In genomic region chr2:219386532-219387280, GRCh38 we compare ENCODE assay signal across 8 cellular contexts. TPM values are rescaled to one million over a fixed set of nuclear protein-coding genes. Genes with fewer than 3 reads are reported as not detected.
DNase-seq lines count a peak whose midpoint lies in the region; ATAC-seq, FAIRE-seq and TF ChIP-seq lines count a peak whose summit lies in the region.

No MANE protein-coding gene starts in this region.

- WGBS in gastroesophageal sphincter (ENCODE audit: low coverage in 1 of 2), 2 donors, result 20 to 30% methylated on average over 1 to 2 of the region's 19 CpGs
- WGBS in small intestine, 3 donors, result 30 to 45% (median 35%) methylated on average over 19 of the region's 19 CpGs

- H3K9me3 ChIP-seq in HAP-1 (peaks cover 3% of the 10 kb centered on the region; the same call in 1 of the 2 replicates), gastroesophageal sphincter (no peaks in the 10 kb centered on the region), small intestine (ENCODE audit: control insufficient read depth, low read depth) (no peaks in the 10 kb centered on the region)

- H3K4me1 Mint-ChIP-seq in activated B cell treated with CpG ODN at 0.5 μM for 24 hours, result peaks cover 16% of the 10 kb centered on the region

- no peak for ATAC-seq in activated B cell treated with CpG ODN at 0.5 μM for 24 hours (ENCODE audit: low read depth)
- ATAC-seq in gastroesophageal sphincter, result no peak
- ATAC-seq in GM18502 (IDR thresholded peaks at IDR 0.05; ENCODE audit: poor library complexity, unreplicated experiment), result no peak

- peaks cover 18% of the 10 kb centered on the region for H3K36me3 ChIP-seq in HAP-1 (replicated peaks)
- H3K36me3 ChIP-seq in gastroesophageal sphincter, result peaks cover 0 to 48% of the 10 kb centered on the region in 2 donors
- H3K36me3 ChIP-seq in small intestine (ENCODE audit: control insufficient read depth in 2 of 2, insufficient read depth in 2 of 2, low read length in 2 of 2), result peaks cover 4 to 9% of the 10 kb centered on the region in 2 donors

- TF ChIP-seq CTCF in activated B cell treated with CpG ODN at 0.5 μM for 24 hours (IDR thresholded peaks at IDR 0.05) (no peak), gastroesophageal sphincter (IDR thresholded peaks at IDR 0.05) (no peak), GM20000 (IDR thresholded peaks at IDR 0.05; ENCODE audit: extremely low read depth, missing control alignments) (no peak)

- H3K36me3 Mint-ChIP-seq in activated B cell treated with CpG ODN at 0.5 μM for 24 hours (ENCODE audit: low read depth), result peaks cover 54% of the 10 kb centered on the region

- H3K27ac Mint-ChIP-seq in activated B cell treated with CpG ODN at 0.5 μM for 24 hours, result peak overlapping the region; percentile 93

- H3K27ac ChIP-seq in gastroesophageal sphincter (peak overlapping the region; percentile 80 to 95 (median 94)), small intestine (ENCODE audit: low read depth in 1 of 2, low read length in 1 of 2) (peak overlapping the region; percentile 91 to 97)

- intact Hi-C loops in activated B cell treated with CpG ODN at 0.5 μM for 24 hours (cut with micrococcal nuclease), result loop anchor here (1.0 to 10.0 kb wide), 6 partner anchors 211 to 982 kb away; partner anchors contain the start of genes CNOT9, RNF25, STK11IP and STK36

- H3K27me3 Mint-ChIP-seq in activated B cell treated with CpG ODN at 0.5 μM for 24 hours, result no peaks in the 10 kb centered on the region

- H3K4me3 ChIP-seq in HAP-1, result peak overlapping the region; percentile 92
- H3K4me3 ChIP-seq in gastroesophageal sphincter, result peak overlapping the region; percentile 50 to 83
- H3K4me3 ChIP-seq in small intestine (ENCODE audit: low read depth in 1 of 2, low read length in 2 of 2), result peak overlapping the region; percentile 55 to 70

- in situ Hi-C loops in HAP-1 (cut with MboI; ENCODE audit: low sequenced_read_pairs), result no loop called here

- TF ChIP-seq POLR2A in gastroesophageal sphincter (IDR thresholded peaks at IDR 0.05), result no peak

- peak in 1 of 2 experiments; percentile 22 for DNase-seq in HAP-1 (ENCODE audit: low spot score in 2 of 2)
- no peak for DNase-seq in activated B cell treated with CpG ODN at 0.5 μM for 24 hours
- DNase-seq in small intestine, result no peak
- DNase-seq in hippocampal formation (lab: John Stamatoyannopoulos, UW), result no peak
- no peak for DNase-seq in GM20000 (ENCODE audit: low spot score)
- no peak for DNase-seq in SKM-1 (lab: John Stamatoyannopoulos, UW; ENCODE audit: unreplicated experiment)

- no peak for TF ChIP-seq EP300 in gastroesophageal sphincter (IDR thresholded peaks at IDR 0.05)

- CTCF ChIA-PET in activated B cell treated with CpG ODN at 0.5 μM for 24 hours (lab: Charles Lee), result no interaction called here

- H3K4me3 Mint-ChIP-seq in activated B cell treated with CpG ODN at 0.5 μM for 24 hours, result peak overlapping the region; percentile 95

- POLR2A ChIA-PET in activated B cell treated with CpG ODN at 0.5 μM for 24 hours (lab: Charles Lee), result interaction anchor here (0.7 to 2.6 kb wide), 11 partner anchors 108 to 727 kb away, joined by 3 to 20 read pairs (median 9); partner anchors contain the start of genes ABCB6, BCS1L, CHPF and CNPPD1

- FAIRE-seq in small intestine (lab: Jason Lieb, UNC), result no peak

- H3K27me3 ChIP-seq in HAP-1 (ENCODE audit: low read depth) (no peaks in the 10 kb centered on the region), gastroesophageal sphincter (no peaks in the 10 kb centered on the region), small intestine (ENCODE audit: control insufficient read depth in 2 of 2, insufficient read depth in 2 of 2, low read length in 2 of 2) (no peaks in the 10 kb centered on the region)

- H3K4me1 ChIP-seq in HAP-1, result peaks cover 6% of the 10 kb centered on the region
- H3K4me1 ChIP-seq in gastroesophageal sphincter, result peaks cover 0 to 37% (median 19%) of the 10 kb centered on the region in 3 donors
- peaks cover 0 to 2% of the 10 kb centered on the region in 2 donors for H3K4me1 ChIP-seq in small intestine (ENCODE audit: control insufficient read depth in 2 of 2, insufficient read depth in 1 of 2, low read depth in 1 of 2, low read length in 1 of 2)

- no peaks in the 10 kb centered on the region for H3K9me3 Mint-ChIP-seq in activated B cell treated with CpG ODN at 0.5 μM for 24 hours

RNA-seq across cellular contexts. Expression of gene DNPEP, which starts 1.0 kb away (rescaled TPM):
- 89.0 and 93.4 TPM in 2 replicates for total RNA-seq in activated B cell treated with CpG ODN at 0.5 μM for 24 hours
- 10 to 100 TPM; 37.8 to 76.9 (median 59.2) TPM for total RNA-seq in gastroesophageal sphincter
- polyA plus RNA-seq in small intestine, result 100 to 1,000 TPM in 2 of 3 donors, 10 to 100 TPM in 1; 98.2 to 200 (median 187) TPM

RNA-seq across cellular contexts. Expression of gene DES, which starts 31.5 kb away (rescaled TPM):
- total RNA-seq in activated B cell treated with CpG ODN at 0.5 μM for 24 hours (not detected in 2 replicates), gastroesophageal sphincter (over 10,000 TPM; 10,852 to 31,720 (median 15,007) TPM)
- 100 to 1,000 TPM in 1 of 3 donors, 10 to 100 TPM in 2; 24.6 to 178 (median 99.4) TPM for polyA plus RNA-seq in small intestine

RNA-seq across cellular contexts. Expression of gene SPEG, which starts 47.9 kb away (rescaled TPM):
- 0.09 and 0.42 TPM in 2 replicates for total RNA-seq in activated B cell treated with CpG ODN at 0.5 μM for 24 hours
- 100 to 1,000 TPM in 3 of 4 donors, 10 to 100 TPM in 1; 90.2 to 307 (median 214) TPM for total RNA-seq in gastroesophageal sphincter
- 10 to 100 TPM in 1 of 3 donors, 1 to 10 TPM in 1, under 1 TPM in 1; 0.45 to 15.7 (median 4.6) TPM for polyA plus RNA-seq in small intestine

RNA-seq across cellular contexts. Expression of gene RESP18, which starts 54.2 kb away (rescaled TPM):
- total RNA-seq in activated B cell treated with CpG ODN at 0.5 μM for 24 hours, result not detected in 2 replicates
- total RNA-seq in gastroesophageal sphincter, result not detected
- under 1 TPM in 1 of 3 donors, not detected in 2; 0.28 TPM for polyA plus RNA-seq in small intestine

Comparison
In these comparisons a context has a peak if more than half of its experiments do, and no peak if none do; other contexts are left out.
1. RNA of gene DES, which starts 31.5 kb away (total RNA-seq): 10,852 to 31,720 TPM in gastroesophageal sphincter; not detected in activated B cell treated with CpG ODN at 0.5 μM for 24 hours; every median in the first group is over 1,000 times any median in the second.
2. RNA of gene SPEG, which starts 47.9 kb away (total RNA-seq): 90.2 to 307 TPM in gastroesophageal sphincter; 0.09 to 0.42 TPM in activated B cell treated with CpG ODN at 0.5 μM for 24 hours; every median in the first group is over 10 times any median in the second.
3. Peak in every context shown above with its lines, with median percentiles within 50 percentile points of each other: H3K4me3 ChIP-seq.